In the genomic region with DNA sequence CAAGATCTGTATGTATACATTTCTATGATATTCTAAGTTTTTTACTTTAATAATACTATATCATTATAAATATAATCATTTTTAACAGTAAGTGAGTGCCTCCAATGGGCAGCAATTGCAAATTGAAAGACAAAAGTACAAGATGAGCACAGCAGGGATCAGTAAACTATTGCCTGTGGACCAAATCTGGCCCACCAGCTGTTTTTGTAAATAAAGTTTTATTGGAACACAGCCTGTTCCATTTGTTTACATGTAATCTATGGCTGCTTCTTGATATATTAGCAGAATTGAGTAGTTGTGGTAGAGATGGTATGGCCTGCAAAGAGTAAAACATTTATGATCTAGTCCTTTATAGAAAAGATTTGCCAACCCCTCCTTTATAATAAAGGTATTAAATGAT, we compare ENCODE assay signal across 28 cellular contexts. TPM values are rescaled to one million over a fixed set of nuclear protein-coding genes. Genes with fewer than 3 reads are reported as not detected.
"Had no signal": no experiment of that assay in that cellular context is flagged by ENCODE, and none has a peak within 500 bp of the region (broad histone marks: within the 10 kb centered on the region; RNA-seq: fewer than 3 reads in every experiment).

No MANE protein-coding gene starts in this region.

- H3K27me3 ChIP-seq: neural progenitor cell, neutrophil, sigmoid colon, tibial nerve, uterus had no signal

- H3K9ac ChIP-seq: neural progenitor cell, parathyroid adenoma had no signal

- H3K4me1 ChIP-seq: parathyroid adenoma, tibial nerve, uterus had no signal

- H3K9me3 ChIP-seq: left ventricle myocardium inferior, neutrophil, sigmoid colon, tibial nerve, uterus had no signal

- H3K9me3 Mint-ChIP-seq: mesothelial cell of epicardium; naive B cell; nephron progenitor cell; neural progenitor cell; stimulated activated memory B cell treated with anti-CD40 and anti-IgM and Interleukin-4, amounts not matched to agents 10 μg/mL and 1 μg/mL and 100 μg/mL, for 72 hours; type B pancreatic cell had no signal

- H3K4me3 ChIP-seq: left ventricle myocardium inferior, lung, neural progenitor cell, sigmoid colon, tibial nerve, uterus had no signal

- H3K36me3 ChIP-seq: left ventricle myocardium inferior, neural progenitor cell, neutrophil, sigmoid colon, tibial nerve, uterus had no signal

- ATAC-seq: natural killer cell; right cardiac atrium; stimulated activated memory B cell treated with anti-CD40 and anti-IgM and Interleukin-4, amounts not matched to agents 10 μg/mL and 1 μg/mL and 100 μg/mL, for 72 hours; stimulated activated naive CD8-positive, alpha-beta T cell treated with anti-CD3 and anti-CD28 coated beads, Interleukin-15, amount 100 ng/mL, for 72 hours had no signal

- DNase-seq: islet precursor cell; left ventricle myocardium inferior; mesendoderm; naive B cell; natural killer cell; nephron progenitor cell; occipital lobe; retina; right cardiac atrium; sigmoid colon; small intestine; stimulated activated CD4-positive, alpha-beta T cell treated with anti-CD3 and anti-CD28 coated beads, Interleukin-1b, Interleukin-23, amount 100 ng/mL, for 48 hours; stimulated activated CD4-positive, alpha-beta T cell treated with anti-CD3 and anti-CD28 coated beads, Interleukin-2, amount 100 ng/mL, for 48 hours; stimulated activated CD4-positive, alpha-beta T cell treated with anti-CD3 and anti-CD28 coated beads, Interleukin-4, amount 100 ng/mL, for 4 hours; stimulated activated CD8-positive, alpha-beta memory T cell treated with anti-CD3 and anti-CD28 coated beads, Interleukin-4, amount 100 ng/mL, for 48 hours; stimulated activated naive CD4-positive, alpha-beta T cell treated with Interleukin-2 at 50 U/mL for 16 hours; stimulated activated naive CD8-positive, alpha-beta T cell treated with anti-CD3 and anti-CD28 coated beads, Interleukin-15, amount 100 ng/mL, for 72 hours; substantia nigra; uterus had no signal

- H3K4me1 Mint-ChIP-seq: naive B cell; natural killer cell; stimulated activated memory B cell treated with anti-CD40 and anti-IgM and Interleukin-4, amounts not matched to agents 10 μg/mL and 1 μg/mL and 100 μg/mL, for 72 hours; stimulated activated naive CD8-positive, alpha-beta T cell treated with anti-CD3 and anti-CD28 coated beads, Interleukin-15, amount 100 ng/mL, for 72 hours had no signal

- H3K36me3 Mint-ChIP-seq: mesothelial cell of epicardium; naive B cell; natural killer cell; neural progenitor cell; stimulated activated memory B cell treated with anti-CD40 and anti-IgM and Interleukin-4, amounts not matched to agents 10 μg/mL and 1 μg/mL and 100 μg/mL, for 72 hours; type B pancreatic cell had no signal

- H3K27ac Mint-ChIP-seq: mesothelial cell of epicardium; naive B cell; natural killer cell; nephron progenitor cell; neural progenitor cell; stimulated activated memory B cell treated with anti-CD40 and anti-IgM and Interleukin-4, amounts not matched to agents 10 μg/mL and 1 μg/mL and 100 μg/mL, for 72 hours; stimulated activated naive CD8-positive, alpha-beta T cell treated with anti-CD3 and anti-CD28 coated beads, Interleukin-15, amount 100 ng/mL, for 72 hours; type B pancreatic cell had no signal

- H3K27ac ChIP-seq: neural progenitor cell, neutrophil, parathyroid adenoma, sigmoid colon, tibial nerve, uterus had no signal

- H3K4me3 Mint-ChIP-seq: mesothelial cell of epicardium; naive B cell; natural killer cell; nephron progenitor cell; neural progenitor cell; stimulated activated memory B cell treated with anti-CD40 and anti-IgM and Interleukin-4, amounts not matched to agents 10 μg/mL and 1 μg/mL and 100 μg/mL, for 72 hours; stimulated activated naive CD8-positive, alpha-beta T cell treated with anti-CD3 and anti-CD28 coated beads, Interleukin-15, amount 100 ng/mL, for 72 hours; type B pancreatic cell had no signal

- H3K27me3 Mint-ChIP-seq: naive B cell; stimulated activated memory B cell treated with anti-CD40 and anti-IgM and Interleukin-4, amounts not matched to agents 10 μg/mL and 1 μg/mL and 100 μg/mL, for 72 hours; stimulated activated naive CD8-positive, alpha-beta T cell treated with anti-CD3 and anti-CD28 coated beads, Interleukin-15, amount 100 ng/mL, for 72 hours; type B pancreatic cell had no signal

RNA-seq across cellular contexts. Expression of a gene that starts 43.2 kb away (rescaled TPM):
- total RNA-seq: natural killer cell, pulmonary artery endothelial cell had no signal
